In the genomic region with DNA sequence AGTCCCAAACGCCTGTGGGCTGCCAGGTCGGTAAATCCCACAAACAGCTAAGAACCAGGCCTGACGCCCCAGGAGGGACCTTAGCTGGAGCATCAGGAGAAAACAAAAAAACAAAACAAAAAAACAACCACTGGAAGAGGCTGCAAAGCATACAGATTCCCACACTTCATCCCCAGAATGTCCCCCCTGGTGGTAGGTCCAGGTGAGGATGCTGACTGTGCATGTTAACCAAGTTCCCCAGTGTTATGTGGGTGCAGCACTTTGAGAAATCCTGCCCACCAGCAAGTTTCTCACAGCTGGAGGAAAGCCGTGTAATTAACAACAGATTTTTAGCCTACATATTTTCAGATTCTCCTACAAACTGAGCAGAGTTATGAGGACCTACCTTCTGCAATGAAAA, we compare ENCODE assay signal across 1 cellular context.
TF ChIP-seq lines count a peak whose summit lies in the region.

No MANE protein-coding gene starts in this region.

TF ChIP-seq in HCT116, 20 proteins besides CTCF, POLR2A, EP300 and RAD21 (continued from another document):
- TF ChIP-seq, protein P1, sequence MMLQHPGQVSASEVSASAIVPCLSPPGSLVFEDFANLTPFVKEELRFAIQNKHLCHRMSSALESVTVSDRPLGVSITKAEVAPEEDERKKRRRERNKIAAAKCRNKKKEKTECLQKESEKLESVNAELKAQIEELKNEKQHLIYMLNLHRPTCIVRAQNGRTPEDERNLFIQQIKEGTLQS (IDR thresholded peaks at IDR 0.05): no peak
- TF ChIP-seq YY1 (IDR thresholded peaks at IDR 0.05; ENCODE audit: extremely low read depth, insufficient replicate concordance, low read depth, low read length): no peak
- no peak for TF ChIP-seq CEBPB (IDR thresholded peaks at IDR 0.05; ENCODE audit: low read depth)
- TF ChIP-seq ELF1 (IDR thresholded peaks at IDR 0.05; ENCODE audit: borderline replicate concordance, low read depth): no peak
- TF ChIP-seq, protein P2, sequence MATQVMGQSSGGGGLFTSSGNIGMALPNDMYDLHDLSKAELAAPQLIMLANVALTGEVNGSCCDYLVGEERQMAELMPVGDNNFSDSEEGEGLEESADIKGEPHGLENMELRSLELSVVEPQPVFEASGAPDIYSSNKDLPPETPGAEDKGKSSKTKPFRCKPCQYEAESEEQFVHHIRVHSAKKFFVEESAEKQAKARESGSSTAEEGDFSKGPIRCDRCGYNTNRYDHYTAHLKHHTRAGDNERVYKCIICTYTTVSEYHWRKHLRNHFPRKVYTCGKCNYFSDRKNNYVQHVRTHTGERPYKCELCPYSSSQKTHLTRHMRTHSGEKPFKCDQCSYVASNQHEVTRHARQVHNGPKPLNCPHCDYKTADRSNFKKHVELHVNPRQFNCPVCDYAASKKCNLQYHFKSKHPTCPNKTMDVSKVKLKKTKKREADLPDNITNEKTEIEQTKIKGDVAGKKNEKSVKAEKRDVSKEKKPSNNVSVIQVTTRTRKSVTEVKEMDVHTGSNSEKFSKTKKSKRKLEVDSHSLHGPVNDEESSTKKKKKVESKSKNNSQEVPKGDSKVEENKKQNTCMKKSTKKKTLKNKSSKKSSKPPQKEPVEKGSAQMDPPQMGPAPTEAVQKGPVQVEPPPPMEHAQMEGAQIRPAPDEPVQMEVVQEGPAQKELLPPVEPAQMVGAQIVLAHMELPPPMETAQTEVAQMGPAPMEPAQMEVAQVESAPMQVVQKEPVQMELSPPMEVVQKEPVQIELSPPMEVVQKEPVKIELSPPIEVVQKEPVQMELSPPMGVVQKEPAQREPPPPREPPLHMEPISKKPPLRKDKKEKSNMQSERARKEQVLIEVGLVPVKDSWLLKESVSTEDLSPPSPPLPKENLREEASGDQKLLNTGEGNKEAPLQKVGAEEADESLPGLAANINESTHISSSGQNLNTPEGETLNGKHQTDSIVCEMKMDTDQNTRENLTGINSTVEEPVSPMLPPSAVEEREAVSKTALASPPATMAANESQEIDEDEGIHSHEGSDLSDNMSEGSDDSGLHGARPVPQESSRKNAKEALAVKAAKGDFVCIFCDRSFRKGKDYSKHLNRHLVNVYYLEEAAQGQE (IDR thresholded peaks at IDR 0.05; ENCODE audit: low read depth): no peak
